8 cellular contexts compared by ENCODE assay signal in genomic region chr3:50610992-50611463, GRCh38. TPM values are rescaled to one million over a fixed set of nuclear protein-coding genes. Genes with fewer than 3 reads are reported as not detected.
DNase-seq lines count a peak whose midpoint lies in the region; ATAC-seq and TF ChIP-seq lines count a peak whose summit lies in the region.

No MANE protein-coding gene starts in this region.

- H3K36me3 ChIP-seq in heart left ventricle = peaks cover 0 to 40% (median 23%) of the 10 kb centered on the region in 9 donors
- no peaks in the 10 kb centered on the region for H3K36me3 ChIP-seq in aorta (ENCODE audit: control insufficient read depth in 1 of 2, insufficient read depth in 2 of 2, low read length in 1 of 2)

- peaks cover 5 to 81% (median 65%) of the 10 kb centered on the region in 12 donors for H3K4me1 ChIP-seq in heart left ventricle
- H3K4me1 ChIP-seq in aorta (ENCODE audit: control insufficient read depth in 1 of 2, insufficient read depth in 2 of 2, low read length in 2 of 2) = no peaks in the 10 kb centered on the region

- H3K4me3 Mint-ChIP-seq in mesothelial cell of epicardium = peak overlapping the region; percentile 79

- H3K27ac ChIP-seq in heart left ventricle = peak overlapping the region; percentile 77 to 100 (median 92)
- H3K27ac ChIP-seq in aorta (ENCODE audit: low read depth in 1 of 2, low read length in 2 of 2) = no peak overlapping the region

- H3K9me3 ChIP-seq in heart left ventricle = no peaks in the 10 kb centered on the region
- no peaks in the 10 kb centered on the region for H3K9me3 ChIP-seq in aorta (ENCODE audit: control insufficient read depth, low read length)

- no peaks in the 10 kb centered on the region for H3K36me3 Mint-ChIP-seq in mesothelial cell of epicardium

- H3K4me3 ChIP-seq in heart left ventricle (peak overlapping the region; percentile 56 to 95 (median 80)), cardiac fibroblast (replicated peaks in 1 of 2; ENCODE audit: low read depth in 2 of 2, low read length in 2 of 2) (peak overlapping the region; percentile 60 to 75), aorta (ENCODE audit: low read length in 2 of 2) (peak overlapping the region; percentile 3 to 61)

- WGBS in heart left ventricle, 4 donors = 7 to 32% (median 10%) methylated on average over 4 to 10 of the region's 10 CpGs
- 4 to 6% methylated on average over 10 of the region's 10 CpGs for WGBS in aorta, 2 donors

- peak overlapping the region; percentile 89 for H3K27ac Mint-ChIP-seq in mesothelial cell of epicardium

- H3K4me1 Mint-ChIP-seq in mesothelial cell of epicardium = peaks cover 47% of the 10 kb centered on the region

- no peak for TF ChIP-seq POLR2A in heart left ventricle (IDR thresholded peaks at IDR 0.05)

- peak in 1 of 5 donors; percentile 61 for DNase-seq in heart left ventricle
- no peak for DNase-seq in Right ventricle myocardium superior
- DNase-seq in cardiac fibroblast (ENCODE audit: low read depth in 2 of 2) = no peak
- DNase-seq in mesothelial cell of epicardium (ENCODE audit: low spot score in 2 of 2, unreplicated experiment in 2 of 2) = no peak
- no peak for DNase-seq in aorta
- DNase-seq in ecto neural progenitor cell (ENCODE audit: low spot score) = no peak
- DNase-seq in NK-92 treated with Interleukin-12 subunit alpha and Interleukin-12 subunit beta, amount 100 ng/mL, for 24 hours (lab: John Stamatoyannopoulos, UW) = no peak
- DNase-seq in pons (ENCODE audit: low spot score) = no peak

- peaks cover 5% of the 10 kb centered on the region for H3K27me3 Mint-ChIP-seq in mesothelial cell of epicardium (ENCODE audit: low read depth)

- ATAC-seq in heart left ventricle (peak in 1 of 4 donors; percentile 0), Right ventricle myocardium superior (ENCODE audit: poor library complexity) (no peak), aorta (ENCODE audit: low FRiP score) (no peak)

- no peaks in the 10 kb centered on the region for H3K9me3 Mint-ChIP-seq in mesothelial cell of epicardium

- no peaks in the 10 kb centered on the region for H3K27me3 ChIP-seq in heart left ventricle
- no peaks in the 10 kb centered on the region for H3K27me3 ChIP-seq in aorta (ENCODE audit: control insufficient read depth in 1 of 2, insufficient read depth in 2 of 2, low read length in 1 of 2)

- intact Hi-C loops in heart left ventricle (cut with DNase I) (loop anchor here in 6 of 10 donors (5.0 to 10.0 kb wide), 10 partner anchors 94 to 1074 kb away; partner anchors contain the start of genes ZMYND10 (in 2 of the 6), CYB561D2 (in 1 of the 6), NPRL2 (in 1 of the 6) and TMEM115 (in 1 of the 6)), Right ventricle myocardium superior (cut with DNase I) (no loop called here), aorta (cut with DNase I) (loop anchor here in 1 of 2 donors (1.0 to 5.0 kb wide), 3 partner anchors 9 to 259 kb away; partner anchors contain the start of genes CYB561D2 and NPRL2)

- TF ChIP-seq CTCF in heart left ventricle (IDR thresholded peaks at IDR 0.05) = no peak
- no peak for TF ChIP-seq CTCF in cardiac fibroblast (IDR thresholded peaks at IDR 0.05; ENCODE audit: low read depth, low read length)
- no peak for TF ChIP-seq CTCF in mesothelial cell of epicardium (IDR thresholded peaks at IDR 0.05; ENCODE audit: unreplicated experiment)

RNA-seq across cellular contexts. Expression of gene CISH, which starts 0.5 kb away (rescaled TPM):
- total RNA-seq in heart left ventricle (10 to 100 TPM; 10.1 to 57.0 (median 20.3) TPM), Right ventricle myocardium superior (8.0 TPM), mesothelial cell of epicardium (15.2 to 16.7 TPM (median 15.2 TPM) in 3 replicates), aorta (10 to 100 TPM in 1 of 2 donors, 1 to 10 TPM in 1; 8.3 to 10.1 TPM)
- polyA plus RNA-seq in heart left ventricle (10 to 100 TPM in 1 of 2 donors, 1 to 10 TPM in 1; 6.9 to 30.1 TPM), aorta (1 to 10 TPM; 1.5 to 3.6 TPM)

RNA-seq across cellular contexts. Expression of gene MAPKAPK3, which starts 5.9 kb away (rescaled TPM):
- total RNA-seq in heart left ventricle (100 to 1,000 TPM; 239 to 398 (median 316) TPM), Right ventricle myocardium superior (430 TPM), mesothelial cell of epicardium (33.6 to 36.8 TPM (median 35.9 TPM) in 3 replicates), aorta (10 to 100 TPM; 23.7 to 24.8 TPM)
- polyA plus RNA-seq in heart left ventricle (100 to 1,000 TPM; 226 to 247 TPM), aorta (10 to 100 TPM; 13.0 to 18.3 TPM)

RNA-seq across cellular contexts. Expression of gene HEMK1, which starts 41.7 kb away (rescaled TPM):
- total RNA-seq in heart left ventricle (10 to 100 TPM in 7 of 9 donors, 1 to 10 TPM in 2; 7.8 to 19.7 (median 13.8) TPM), Right ventricle myocardium superior (19.5 TPM), mesothelial cell of epicardium (32.1 to 34.1 TPM (median 32.8 TPM) in 3 replicates), aorta (10 to 100 TPM; 12.0 to 21.3 TPM)
- polyA plus RNA-seq in heart left ventricle (10 to 100 TPM; 10.9 to 16.7 TPM), aorta (10 to 100 TPM; 11.0 to 18.3 TPM)

RNA-seq across cellular contexts. Expression of gene C3orf18, which starts 43.5 kb away (rescaled TPM):
- total RNA-seq in heart left ventricle (10 to 100 TPM; 25.4 to 56.8 (median 40.0) TPM), Right ventricle myocardium superior (53.1 TPM), mesothelial cell of epicardium (12.7 to 15.1 TPM (median 12.8 TPM) in 3 replicates), aorta (10 to 100 TPM in 1 of 2 donors, 1 to 10 TPM in 1; 8.8 to 15.9 TPM)
- polyA plus RNA-seq in heart left ventricle (10 to 100 TPM; 28.7 to 28.9 TPM), aorta (10 to 100 TPM; 16.4 to 18.0 TPM)

Comparison
In these comparisons a context has a peak if more than half of its experiments do, and no peak if none do; other contexts are left out.
1. H3K27ac ChIP-seq: peak in heart left ventricle (12 of 12); none in aorta (0 of 2).
2. Peak in every context shown above with its lines, with median percentiles within 50 percentile points of each other: H3K4me3 ChIP-seq.